In the genomic region with DNA sequence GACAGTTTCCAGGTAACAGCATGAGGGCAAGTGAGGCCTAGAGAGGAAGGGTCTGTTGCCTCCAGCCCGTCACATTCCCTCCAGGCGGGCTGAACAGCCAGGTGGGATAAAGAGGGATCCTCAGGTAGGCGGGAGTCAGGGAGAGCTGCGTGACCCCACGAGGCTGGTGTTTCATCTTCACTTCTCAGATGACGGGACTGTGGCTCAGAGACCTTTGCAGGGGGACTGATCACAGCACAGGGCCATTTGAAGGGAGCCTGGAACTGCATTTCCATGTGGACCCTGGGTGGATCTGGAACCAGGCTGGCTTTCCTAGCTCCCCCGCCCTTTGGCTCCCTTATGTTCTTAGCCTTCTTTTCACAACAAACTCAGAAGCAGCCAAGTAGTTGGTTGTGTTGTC, we compare ENCODE assay signal across 12 cellular contexts. TPM values are rescaled to one million over a fixed set of nuclear protein-coding genes. Genes with fewer than 3 reads are reported as not detected.
A peak's percentile ranks its signal among the peaks of the same experiment; 100 is the strongest.
DNase-seq lines count a peak whose midpoint lies in the region; ATAC-seq and TF ChIP-seq lines count a peak whose summit lies in the region.
"Had no signal": no experiment of that assay in that cellular context is flagged by ENCODE, and none has a peak within 500 bp of the region (broad histone marks: within the 10 kb centered on the region; RNA-seq: fewer than 3 reads in every experiment).

No MANE protein-coding gene starts in this region.

- no peak overlapping the region for H2BK120ac ChIP-seq in neuronal stem cell (ENCODE audit: low read depth, low read length)

- no CpG with 5 or more reads among the region's 7 CpGs for WGBS in neuronal stem cell (ENCODE audit: extremely low coverage in 2 of 2, insufficient read length in 2 of 2, insufficient replicate concordance in 1 of 2), 2 donors

- no peaks in the 10 kb centered on the region for H3K27me3 Mint-ChIP-seq in CD8-positive, alpha-beta T cell (ENCODE audit: low read depth)

- H3K27me3 ChIP-seq in CD8-positive, alpha-beta T cell (ENCODE audit: insufficient read depth, low read length), result no peaks in the 10 kb centered on the region
- H3K27me3 ChIP-seq in dorsolateral prefrontal cortex (no peaks in the 10 kb centered on the region), neuronal stem cell (ENCODE audit: control insufficient read depth in 3 of 3, insufficient read depth in 3 of 3, low read depth in 1 of 3, low read length in 3 of 3) (no peaks in the 10 kb centered on the region)

- no peak for ATAC-seq in CD8-positive, alpha-beta T cell
- no peak for ATAC-seq in HG03460 (IDR thresholded peaks at IDR 0.05; ENCODE audit: unreplicated experiment)
- no peak for ATAC-seq in GM18520 (IDR thresholded peaks at IDR 0.05; ENCODE audit: unreplicated experiment)

- peak overlapping the region; percentile 83 for H3K27ac Mint-ChIP-seq in CD8-positive, alpha-beta T cell

- intact Hi-C loops in CD8-positive, alpha-beta T cell (cut with DNase I, micrococcal nuclease), result no loop called here
- intact Hi-C loops in dorsolateral prefrontal cortex (cut with DNase I), result no loop called here

- H3K4me1 ChIP-seq in CD8-positive, alpha-beta T cell (ENCODE audit: insufficient read depth, low read length), result peaks cover 63% of the 10 kb centered on the region
- H3K4me1 ChIP-seq in neuronal stem cell (ENCODE audit: control insufficient read depth in 2 of 2, insufficient read depth in 1 of 2, low read depth in 1 of 2, low read length in 2 of 2), result peaks cover 5 to 7% of the 10 kb centered on the region in 2 donors

- H3K18ac ChIP-seq in neuronal stem cell (ENCODE audit: low read length), result peak overlapping the region; percentile 44

- no peak overlapping the region for H3K4me3 ChIP-seq in CD8-positive, alpha-beta T cell (ENCODE audit: low read depth, low read length)
- no peak overlapping the region for H3K4me3 ChIP-seq in dorsolateral prefrontal cortex
- no peak overlapping the region for H3K4me3 ChIP-seq in neuronal stem cell (ENCODE audit: low read length in 2 of 2)
- H3K4me3 ChIP-seq: prostate gland had no signal

- H3K4me2 ChIP-seq in neuronal stem cell (ENCODE audit: insufficient read depth, low read length, poor library complexity, severe bottlenecking), result no peak overlapping the region

- no peak overlapping the region for H3K9ac ChIP-seq in neuronal stem cell (ENCODE audit: low read depth, low read length, poor library complexity)

- H2BK12ac ChIP-seq in neuronal stem cell (ENCODE audit: low read length), result no peak overlapping the region

- H3K36me3 Mint-ChIP-seq in CD8-positive, alpha-beta T cell, result peaks cover 36% of the 10 kb centered on the region

- H3K4ac ChIP-seq in neuronal stem cell (ENCODE audit: low read length), result no peak overlapping the region

- peaks cover 76% of the 10 kb centered on the region for H3K4me1 Mint-ChIP-seq in CD8-positive, alpha-beta T cell (ENCODE audit: low read depth)

- no peak overlapping the region for H2BK15ac ChIP-seq in neuronal stem cell (ENCODE audit: low read length)

- no peak overlapping the region for H2BK5ac ChIP-seq in neuronal stem cell (ENCODE audit: low read length)

- no peak overlapping the region for H3K23ac ChIP-seq in neuronal stem cell (ENCODE audit: low read depth, low read length, poor library complexity)

- POLR2A ChIA-PET in CD8-positive, alpha-beta T cell (lab: Charles Lee), result interaction anchor here (0.6 to 1.1 kb wide), 4 partner anchors 8 to 334 kb away, joined by 3 to 4 read pairs (median 3); a partner anchor contains a TSS

- no peak for DNase-seq in CD8-positive, alpha-beta T cell
- peak in 4 of 10 donors; percentile 20 to 32 (median 26) for DNase-seq in dorsolateral prefrontal cortex
- no peak for DNase-seq in neuronal stem cell (ENCODE audit: low spot score)
- no peak for DNase-seq in NCI-H2171 (lab: John Stamatoyannopoulos, UW)
- DNase-seq in COLO668 (lab: John Stamatoyannopoulos, UW; ENCODE audit: unreplicated experiment), result no peak
- DNase-seq: DND-41, NCI-H345 had no signal

- H3K14ac ChIP-seq in neuronal stem cell (ENCODE audit: low read length), result no peak overlapping the region

- H3K79me1 ChIP-seq in neuronal stem cell (ENCODE audit: low read depth, low read length), result peaks cover 4% of the 10 kb centered on the region

- H3K4me3 Mint-ChIP-seq in CD8-positive, alpha-beta T cell, result no peak overlapping the region

- no peak for TF ChIP-seq CTCF in CD8-positive, alpha-beta T cell (IDR thresholded peaks at IDR 0.05)
- no peak for TF ChIP-seq CTCF in dorsolateral prefrontal cortex (IDR thresholded peaks at IDR 0.05 in 54 of 56, conservative IDR thresholded peaks at IDR 0.05 in 2 of 56; ENCODE audit: low read depth in 1 of 56, partially characterized antibody in 56 of 56)

- H3K9me3 Mint-ChIP-seq in CD8-positive, alpha-beta T cell, result no peaks in the 10 kb centered on the region

- H4K91ac ChIP-seq in neuronal stem cell (ENCODE audit: low read depth, low read length, poor library complexity), result no peak overlapping the region

- CTCF ChIA-PET in CD8-positive, alpha-beta T cell (lab: Charles Lee), result interaction anchor here (1.3 to 28.0 kb wide), 4 partner anchors 8 to 40 kb away, joined by 4 to 1191 read pairs (median 52); a partner anchor contains a TSS

- H2AK5ac ChIP-seq in neuronal stem cell (ENCODE audit: low read depth, low read length), result no peak overlapping the region

- H4K8ac ChIP-seq in neuronal stem cell (ENCODE audit: low read depth, low read length), result no peak overlapping the region

- H3K36me3 ChIP-seq in CD8-positive, alpha-beta T cell (ENCODE audit: insufficient read depth, low read length), result peaks cover 9% of the 10 kb centered on the region
- H3K36me3 ChIP-seq in neuronal stem cell (replicated peaks in 1 of 2; ENCODE audit: control insufficient read depth in 2 of 2, insufficient read depth in 2 of 2, low read length in 2 of 2), result peaks cover 25 to 66% of the 10 kb centered on the region in 2 donors

- H2AFZ ChIP-seq in neuronal stem cell (ENCODE audit: low read length), result no peak overlapping the region

- no peaks in the 10 kb centered on the region for H3K9me3 ChIP-seq in CD8-positive, alpha-beta T cell (ENCODE audit: low read length)
- no peaks in the 10 kb centered on the region for H3K9me3 ChIP-seq in neuronal stem cell (replicated peaks in 1 of 2; ENCODE audit: control insufficient read depth in 2 of 2, insufficient read depth in 1 of 2, low read depth in 1 of 2, low read length in 2 of 2)
- H3K9me3 ChIP-seq: prostate gland had no signal

- no peak overlapping the region for H3K27ac ChIP-seq in CD8-positive, alpha-beta T cell (ENCODE audit: low read depth, low read length)
- H3K27ac ChIP-seq in dorsolateral prefrontal cortex (peak overlapping the region in 49 of 59 donors; percentile 5 to 83 (median 64)), neuronal stem cell (replicated peaks; ENCODE audit: low read length) (no peak overlapping the region)
- H3K27ac ChIP-seq: prostate gland, VCaP had no signal

TF ChIP-seq in PFSK-1, 5 proteins besides CTCF, POLR2A, EP300 and RAD21:
- peak; percentile 32; the same call in 1 of the 2 replicates for TF ChIP-seq POLR2AphosphoS5 (IDR thresholded peaks at IDR 0.05; ENCODE audit: low read depth, low read length)
- TF ChIP-seq FOXP2 (optimal IDR thresholded peaks at IDR 0.05; ENCODE audit: borderline replicate concordance, extremely low read depth, extremely low read length, insufficient read depth), result no peak

RNA-seq across cellular contexts. Expression of a gene that starts 37.4 kb away (rescaled TPM):
- 10 to 100 TPM; 48.7 to 48.8 TPM for total RNA-seq in CD8-positive, alpha-beta T cell
- polyA plus RNA-seq in PFSK-1 (2012; ENCODE audit: insufficient read length, low read depth), result 14.7 TPM
- total RNA-seq in dorsolateral prefrontal cortex, result 10 to 100 TPM in 116 of 120 experiments, 1 to 10 TPM in 4; 8.5 to 28.7 (median 14.8) TPM
- polyA plus RNA-seq in neuronal stem cell (2013, experiment 1 of 2), result 6.5 TPM
- polyA plus RNA-seq in neuronal stem cell (2013, experiment 2 of 2), result 6.3 TPM

Comparison
In these comparisons a context has a peak if more than half of its experiments do, and no peak if none do; other contexts are left out.
1. H3K27ac ChIP-seq: peak in dorsolateral prefrontal cortex (49 of 59); none in CD8-positive, alpha-beta T cell (single experiment) and neuronal stem cell (single experiment).